Comparison of ENCODE assay signal across 10 cellular contexts in genomic region chr3:170410428-170411029, GRCh38. TPM values are rescaled to one million over a fixed set of nuclear protein-coding genes. Genes with fewer than 3 reads are reported as not detected.
DNase-seq lines count a peak whose midpoint lies in the region; ATAC-seq, FAIRE-seq and TF ChIP-seq lines count a peak whose summit lies in the region.
"Had no signal": no experiment of that assay in that cellular context is flagged by ENCODE, and none has a peak within 500 bp of the region (broad histone marks: within the 10 kb centered on the region; RNA-seq: fewer than 3 reads in every experiment).

No MANE protein-coding gene starts in this region.

- TF ChIP-seq RAD21 in Ishikawa (IDR thresholded peaks at IDR 0.05; ENCODE audit: low read depth) = peak; percentile 75

- POLR2A ChIA-PET in T-cell (lab: Charles Lee) = no interaction called here

- no peaks in the 10 kb centered on the region for H3K9me3 Mint-ChIP-seq in T-cell
- no peaks in the 10 kb centered on the region for H3K9me3 Mint-ChIP-seq in effector memory CD8-positive, alpha-beta T cell
- H3K9me3 Mint-ChIP-seq: stimulated activated naive CD8-positive, alpha-beta T cell treated with anti-CD3 and anti-CD28 coated beads, Interleukin-15, Interleukin-2, amounts not matched to agents 100 ng/mL and 50 ng/mL, for 24 hours had no signal

- no peaks in the 10 kb centered on the region for H4K20me1 ChIP-seq in SU-DHL-6 (ENCODE audit: low read depth, low read length)

- no peaks in the 10 kb centered on the region for H3K4me1 ChIP-seq in kidney (ENCODE audit: control insufficient read depth in 1 of 2, insufficient read depth in 1 of 2, low read depth in 1 of 2, low read length in 2 of 2)
- H3K4me1 ChIP-seq in suprapubic skin = peaks cover 4% of the 10 kb centered on the region

- no peaks in the 10 kb centered on the region for H3K79me2 ChIP-seq in SU-DHL-6 (ENCODE audit: insufficient read depth, low read length)

- intact Hi-C loops in kidney (cut with DNase I) = no loop called here

- H3F3A ChIP-seq in SU-DHL-6 (ENCODE audit: insufficient read depth) = no peaks in the 10 kb centered on the region

- TF ChIP-seq CTCF in C4-2B (conservative IDR thresholded peaks at IDR 0.05) (peak; percentile 89), SU-DHL-6 (IDR thresholded peaks at IDR 0.05; ENCODE audit: insufficient read depth, low read length, poor library complexity, severe bottlenecking) (peak; percentile 60), kidney (IDR thresholded peaks at IDR 0.05; ENCODE audit: borderline replicate concordance, extremely low read depth, insufficient read depth) (peak; percentile 60), suprapubic skin (IDR thresholded peaks at IDR 0.05) (peak in 1 of 2 donors; percentile 26)

- H3K4me1 Mint-ChIP-seq in T-cell = no peaks in the 10 kb centered on the region
- no peaks in the 10 kb centered on the region for H3K4me1 Mint-ChIP-seq in effector memory CD8-positive, alpha-beta T cell (ENCODE audit: low read depth in 2 of 2)

- peak; percentile 74 for FAIRE-seq in kidney (lab: Jason Lieb, UNC)

- TF ChIP-seq POLR2A in suprapubic skin (IDR thresholded peaks at IDR 0.05) = no peak

- H3K9me2 ChIP-seq in SU-DHL-6 (replicated peaks; ENCODE audit: insufficient read depth, low read length) = no peaks in the 10 kb centered on the region

- TF ChIP-seq EP300 in Ishikawa (IDR thresholded peaks at IDR 0.05; ENCODE audit: borderline replicate concordance) (no peak), suprapubic skin (IDR thresholded peaks at IDR 0.05) (no peak)

- H3K9me3 ChIP-seq in SU-DHL-6 (ENCODE audit: insufficient read depth, low read length) = no peaks in the 10 kb centered on the region
- no peaks in the 10 kb centered on the region for H3K9me3 ChIP-seq in kidney (ENCODE audit: control insufficient read depth in 1 of 2, low read length in 2 of 2)
- no peaks in the 10 kb centered on the region for H3K9me3 ChIP-seq in suprapubic skin

- WGBS in suprapubic skin = 57% methylated on average over 4 of the region's 4 CpGs

- no peak overlapping the region for H3K4me3 ChIP-seq in SU-DHL-6 (ENCODE audit: insufficient read depth, low read length, poor library complexity, severe bottlenecking)
- no peak overlapping the region for H3K4me3 ChIP-seq in kidney (ENCODE audit: low read length in 2 of 2)
- no peak overlapping the region for H3K4me3 ChIP-seq in suprapubic skin

- H3K27me3 Mint-ChIP-seq in T-cell = peaks cover 0 to 2% of the 10 kb centered on the region in 2 donors
- H3K27me3 Mint-ChIP-seq in effector memory CD8-positive, alpha-beta T cell = peaks cover 0 to 12% of the 10 kb centered on the region in 2 donors
- H3K27me3 Mint-ChIP-seq: stimulated activated naive CD8-positive, alpha-beta T cell treated with anti-CD3 and anti-CD28 coated beads, Interleukin-15, Interleukin-2, amounts not matched to agents 100 ng/mL and 50 ng/mL, for 24 hours had no signal

- H3K36me3 ChIP-seq in SU-DHL-6 (ENCODE audit: low read length) (no peaks in the 10 kb centered on the region), kidney (ENCODE audit: control insufficient read depth in 1 of 2, insufficient read depth in 2 of 2, low read length in 2 of 2) (no peaks in the 10 kb centered on the region), suprapubic skin (no peaks in the 10 kb centered on the region)

- H3K27me3 ChIP-seq in SU-DHL-6 (ENCODE audit: low read length) (no peaks in the 10 kb centered on the region), suprapubic skin (no peaks in the 10 kb centered on the region)

- H3K4me3 Mint-ChIP-seq in T-cell = no peak overlapping the region
- no peak overlapping the region for H3K4me3 Mint-ChIP-seq in effector memory CD8-positive, alpha-beta T cell
- H3K4me3 Mint-ChIP-seq: stimulated activated naive CD8-positive, alpha-beta T cell treated with anti-CD3 and anti-CD28 coated beads, Interleukin-15, Interleukin-2, amounts not matched to agents 100 ng/mL and 50 ng/mL, for 24 hours had no signal

- no peak overlapping the region for H3K4me2 ChIP-seq in SU-DHL-6 (ENCODE audit: low read depth, low read length, poor library complexity, severe bottlenecking)

- ATAC-seq in T-cell (replicated peaks in 1 of 4) (no peak), GM19467 (IDR thresholded peaks at IDR 0.05; ENCODE audit: unreplicated experiment) (no peak)
- no peak for ATAC-seq in effector memory CD8-positive, alpha-beta T cell (replicated peaks)

- H2AFZ ChIP-seq in SU-DHL-6 (ENCODE audit: low read depth, low read length, severe bottlenecking) = no peak overlapping the region

- no peaks in the 10 kb centered on the region for H3K36me3 Mint-ChIP-seq in T-cell
- no peaks in the 10 kb centered on the region for H3K36me3 Mint-ChIP-seq in effector memory CD8-positive, alpha-beta T cell (ENCODE audit: insufficient read depth)

- H3K27ac ChIP-seq in C4-2B (no peak overlapping the region), SU-DHL-6 (ENCODE audit: low read depth, low read length) (no peak overlapping the region), kidney (ENCODE audit: low read depth in 2 of 2, low read length in 2 of 2) (no peak overlapping the region), suprapubic skin (no peak overlapping the region)
- H3K27ac ChIP-seq: HL-60 had no signal

- H3K27ac Mint-ChIP-seq in T-cell = no peak overlapping the region
- no peak overlapping the region for H3K27ac Mint-ChIP-seq in effector memory CD8-positive, alpha-beta T cell
- H3K27ac Mint-ChIP-seq: stimulated activated naive CD8-positive, alpha-beta T cell treated with anti-CD3 and anti-CD28 coated beads, Interleukin-15, Interleukin-2, amounts not matched to agents 100 ng/mL and 50 ng/mL, for 24 hours had no signal

- no peak for DNase-seq in kidney
- DNase-seq in T-cell = no peak
- no peak for DNase-seq in effector memory CD8-positive, alpha-beta T cell
- DNase-seq in suprapubic skin (ENCODE audit: low spot score in 2 of 2) = no peak

- CTCF ChIA-PET in T-cell (lab: Charles Lee) = interaction anchor here (0.6 to 1.1 kb wide), 4 partner anchors 45 to 217 kb away, joined by 3 to 6 read pairs (median 4); no protein-coding TSS in a partner anchor

- H3K9ac ChIP-seq in SU-DHL-6 (ENCODE audit: low read length) (no peak overlapping the region), kidney (ENCODE audit: low read length in 2 of 2) (no peak overlapping the region)

TF ChIP-seq in Ishikawa, 13 proteins besides CTCF, POLR2A, EP300 and RAD21:
- TF ChIP-seq CEBPB (IDR thresholded peaks at IDR 0.05) (no peak), USF1 (IDR thresholded peaks at IDR 0.05) (no peak), NFIC (IDR thresholded peaks at IDR 0.05) (no peak), TAF1 (IDR thresholded peaks at IDR 0.05; ENCODE audit: low read depth) (no peak), MAX (IDR thresholded peaks at IDR 0.05) (no peak)

RNA-seq across cellular contexts. Expression of gene CLDN11, which starts 8.1 kb away (rescaled TPM):
- 2.4 TPM for total RNA-seq in kidney
- 1.6 TPM for polyA plus RNA-seq in kidney (ENCODE audit: insufficient read depth, low read depth, low replicate concordance)
- under 1 TPM in 3 of 5 donors, not detected in 2; 0.51 to 0.76 (median 0.70) TPM for total RNA-seq in T-cell
- total RNA-seq in suprapubic skin = 1 to 10 TPM; 2.1 to 6.4 (median 3.6) TPM

RNA-seq across cellular contexts. Expression of gene SKIL, which starts 53.0 kb away (rescaled TPM):
- total RNA-seq in kidney (68.2 TPM), T-cell (10 to 100 TPM; 69.1 to 97.7 (median 78.5) TPM), suprapubic skin (10 to 100 TPM; 24.9 to 50.6 (median 30.4) TPM)
- polyA plus RNA-seq in kidney (ENCODE audit: insufficient read depth, low read depth, low replicate concordance) = 5.6 TPM
